ENCODE assay signal across 8 cellular contexts in genomic region chr7:18496336-18496700, GRCh38. TPM values are rescaled to one million over a fixed set of nuclear protein-coding genes. Genes with fewer than 3 reads are reported as not detected.
A peak's percentile ranks its signal among the peaks of the same experiment; 100 is the strongest.
DNase-seq lines count a peak whose midpoint lies in the region; ATAC-seq and TF ChIP-seq lines count a peak whose summit lies in the region.

No MANE protein-coding gene starts in this region.

- peak overlapping the region in 7 of 8 donors; percentile 6 to 93 (median 62) for H3K4me3 Mint-ChIP-seq in CD4-positive, alpha-beta memory T cell
- H3K4me3 Mint-ChIP-seq in central memory CD8-positive, alpha-beta T cell, result peak overlapping the region; percentile 24
- H3K4me3 Mint-ChIP-seq in nephron progenitor cell, result peak overlapping the region; percentile 77

- POLR2A ChIA-PET in CD4-positive, alpha-beta memory T cell (lab: Charles Lee; ENCODE audit: partially characterized antibody), result no interaction called here

- CTCF ChIA-PET in CD4-positive, alpha-beta memory T cell (lab: Charles Lee; ENCODE audit: partially characterized antibody), result no interaction called here

- H3K4me3 ChIP-seq in CD4-positive, alpha-beta memory T cell (ENCODE audit: low read length in 2 of 2), result no peak overlapping the region

- no peaks in the 10 kb centered on the region for H3K36me3 Mint-ChIP-seq in CD4-positive, alpha-beta memory T cell
- no peaks in the 10 kb centered on the region for H3K36me3 Mint-ChIP-seq in central memory CD8-positive, alpha-beta T cell (ENCODE audit: insufficient read depth)
- H3K36me3 Mint-ChIP-seq in nephron progenitor cell (ENCODE audit: low read depth), result no peaks in the 10 kb centered on the region

- H3K27ac ChIP-seq in CD4-positive, alpha-beta memory T cell (ENCODE audit: low read depth, low read length), result no peak overlapping the region

- no peaks in the 10 kb centered on the region for H3K4me1 ChIP-seq in CD4-positive, alpha-beta memory T cell (ENCODE audit: insufficient read depth, low read length)

- peaks cover 4 to 6% (median 5%) of the 10 kb centered on the region in 4 donors for H3K4me1 Mint-ChIP-seq in CD4-positive, alpha-beta memory T cell
- H3K4me1 Mint-ChIP-seq in central memory CD8-positive, alpha-beta T cell, result peaks cover 12% of the 10 kb centered on the region
- H3K4me1 Mint-ChIP-seq in nephron progenitor cell, result peaks cover 26% of the 10 kb centered on the region

- no peak for DNase-seq in CD4-positive, alpha-beta memory T cell
- no peak for DNase-seq in central memory CD8-positive, alpha-beta T cell (ENCODE audit: low spot score in 2 of 2)
- DNase-seq in nephron progenitor cell (no peak), NAMALWA (ENCODE audit: low spot score) (no peak), glomerular visceral epithelial cell (ENCODE audit: extremely low spot score) (no peak), head of caudate nucleus (no peak)

- H3K9me3 Mint-ChIP-seq in CD4-positive, alpha-beta memory T cell, result peaks cover 0 to 2% (median 0%) of the 10 kb centered on the region in 8 donors
- no peaks in the 10 kb centered on the region for H3K9me3 Mint-ChIP-seq in central memory CD8-positive, alpha-beta T cell
- no peaks in the 10 kb centered on the region for H3K9me3 Mint-ChIP-seq in nephron progenitor cell

- no peak for TF ChIP-seq CTCF in nephron progenitor cell (IDR thresholded peaks at IDR 0.05)

- intact Hi-C loops in CD4-positive, alpha-beta memory T cell (cut with micrococcal nuclease), result no loop called here
- intact Hi-C loops in head of caudate nucleus (cut with DNase I), result no loop called here

- H3K9me3 ChIP-seq in CD4-positive, alpha-beta memory T cell (ENCODE audit: control insufficient read depth in 1 of 2, low read length in 2 of 2), result no peaks in the 10 kb centered on the region

- no peak overlapping the region for H3K27ac Mint-ChIP-seq in CD4-positive, alpha-beta memory T cell
- no peak overlapping the region for H3K27ac Mint-ChIP-seq in central memory CD8-positive, alpha-beta T cell (ENCODE audit: low read depth)
- H3K27ac Mint-ChIP-seq in nephron progenitor cell, result no peak overlapping the region

- H3K27me3 ChIP-seq in CD4-positive, alpha-beta memory T cell (ENCODE audit: insufficient read depth, low read length), result no peaks in the 10 kb centered on the region

- ATAC-seq in HG02798 (IDR thresholded peaks at IDR 0.05; ENCODE audit: poor library complexity, unreplicated experiment) (peak; percentile 1), HG03108 (IDR thresholded peaks at IDR 0.05; ENCODE audit: unreplicated experiment) (no peak)
- ATAC-seq in central memory CD8-positive, alpha-beta T cell (replicated peaks; ENCODE audit: extremely low read depth, poor library complexity, severe bottlenecking), result no peak

- H3K27me3 Mint-ChIP-seq in CD4-positive, alpha-beta memory T cell, result no peaks in the 10 kb centered on the region
- no peaks in the 10 kb centered on the region for H3K27me3 Mint-ChIP-seq in central memory CD8-positive, alpha-beta T cell
- peaks cover 4% of the 10 kb centered on the region for H3K27me3 Mint-ChIP-seq in nephron progenitor cell (ENCODE audit: low read depth, poor library complexity)

- no peaks in the 10 kb centered on the region for H3K36me3 ChIP-seq in CD4-positive, alpha-beta memory T cell (ENCODE audit: insufficient read depth, low read length)

RNA-seq across cellular contexts. Expression of gene HDAC9, which starts 0.8 kb away (rescaled TPM):
- total RNA-seq in CD4-positive, alpha-beta memory T cell, result under 1 TPM; 0.39 to 0.73 TPM
- polyA plus RNA-seq in CD4-positive, alpha-beta memory T cell, result under 1 TPM in 1 of 2 donors, not detected in 1; 0.36 TPM

Comparison
In these comparisons a context has a peak if more than half of its experiments do, and no peak if none do; other contexts are left out.
1. H3K4me3 Mint-ChIP-seq: peak in every context shown above with its lines; median percentile 77 in nephron progenitor cell; 62 in CD4-positive, alpha-beta memory T cell; 24 in central memory CD8-positive, alpha-beta T cell.